ENCODE assay signal across 28 cellular contexts in the genomic region with DNA sequence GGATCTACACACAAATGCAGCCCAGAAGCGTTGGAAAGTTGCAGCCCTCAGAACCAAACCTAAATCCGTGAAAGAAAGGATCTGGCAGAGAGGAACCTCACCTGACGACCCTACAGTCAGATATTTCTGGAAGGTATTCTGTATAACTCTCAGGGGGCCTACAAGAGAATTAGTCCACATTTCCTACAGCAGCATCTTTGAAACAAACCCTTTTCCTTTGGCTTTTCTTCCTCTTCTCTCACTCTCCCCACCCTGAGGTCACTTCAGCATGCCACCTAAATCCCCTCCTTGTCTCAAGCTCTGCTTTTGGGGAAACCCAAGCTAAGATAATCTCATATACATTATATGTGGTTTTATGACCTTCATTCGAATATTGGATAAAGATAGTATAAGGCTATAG.
"Had no signal": no experiment of that assay in that cellular context is flagged by ENCODE, and none has a peak within 500 bp of the region (broad histone marks: within the 10 kb centered on the region; RNA-seq: fewer than 3 reads in every experiment).

No MANE protein-coding gene starts in this region.

- H3K4me1 Mint-ChIP-seq: endodermal cell had no signal

- H3K4me3 ChIP-seq: colonic mucosa, coronary artery, dorsolateral prefrontal cortex, esophagus muscularis mucosa, esophagus squamous epithelium, gastroesophageal sphincter, heart left ventricle, heart right ventricle had no signal

- ATAC-seq: effector memory CD8-positive, alpha-beta T cell; esophagus mucosa; foreskin keratinocyte; gastroesophageal sphincter; heart left ventricle; heart right ventricle had no signal

- H3K4me1 ChIP-seq: colonic mucosa, esophagus muscularis mucosa, esophagus squamous epithelium, gastroesophageal sphincter, heart left ventricle, heart right ventricle had no signal

- H3K27me3 ChIP-seq: colonic mucosa, dorsolateral prefrontal cortex, esophagus muscularis mucosa, esophagus squamous epithelium, foreskin keratinocyte, gastroesophageal sphincter, heart left ventricle, heart right ventricle had no signal

- DNase-seq: colonic mucosa; cortex of kidney; dermis blood vessel endothelial cell; dorsolateral prefrontal cortex; effector CD4-positive, alpha-beta T cell; effector CD8-positive, alpha-beta T cell; effector memory CD4-positive, alpha-beta T cell; effector memory CD8-positive, alpha-beta T cell; endodermal cell; erythroblast; esophagus squamous epithelium; foreskin fibroblast; foreskin keratinocyte; foreskin melanocyte; glutamatergic neuron; head of caudate nucleus; heart left ventricle; heart right ventricle had no signal

- H3K9me3 ChIP-seq: colonic mucosa, esophagus muscularis mucosa, esophagus squamous epithelium, gastroesophageal sphincter, heart left ventricle, heart right ventricle had no signal

- H3K27ac ChIP-seq: colonic mucosa, coronary artery, dorsolateral prefrontal cortex, epithelial cell of prostate, esophagus muscularis mucosa, esophagus squamous epithelium, foreskin keratinocyte, gastroesophageal sphincter, heart left ventricle, heart right ventricle had no signal

- H3K4me3 Mint-ChIP-seq: dendritic cell treated with granulocyte-macrophage colony-stimulating factor and Interleukin-4, amounts not matched to agents 40 ng/mL and 50 ng/mL, for 4 days; effector memory CD8-positive, alpha-beta T cell; endodermal cell had no signal

- H3K27me3 Mint-ChIP-seq: dendritic cell treated with granulocyte-macrophage colony-stimulating factor and Interleukin-4, amounts not matched to agents 40 ng/mL and 50 ng/mL, for 4 days; effector memory CD8-positive, alpha-beta T cell had no signal

- FAIRE-seq: colon, endometrium, endothelial cell of umbilical vein, frontal cortex had no signal

- H3K36me3 ChIP-seq: colonic mucosa, esophagus muscularis mucosa, esophagus squamous epithelium, gastroesophageal sphincter, heart left ventricle, heart right ventricle had no signal

- H3K27ac Mint-ChIP-seq: dendritic cell treated with granulocyte-macrophage colony-stimulating factor and Interleukin-4, amounts not matched to agents 40 ng/mL and 50 ng/mL, for 4 days; effector memory CD8-positive, alpha-beta T cell; endodermal cell had no signal

- H3K9me3 Mint-ChIP-seq: dendritic cell treated with granulocyte-macrophage colony-stimulating factor and Interleukin-4, amounts not matched to agents 40 ng/mL and 50 ng/mL, for 4 days; endodermal cell had no signal
